Comparison of ENCODE assay signal across 14 cellular contexts in genomic region chr16:11036868-11037410, GRCh38.
A peak's percentile ranks its signal among the peaks of the same experiment; 100 is the strongest.
DNase-seq lines count a peak whose midpoint lies in the region; ATAC-seq, FAIRE-seq and TF ChIP-seq lines count a peak whose summit lies in the region.
"Had no signal": no experiment of that assay in that cellular context is flagged by ENCODE, and none has a peak within 500 bp of the region (broad histone marks: within the 10 kb centered on the region; RNA-seq: fewer than 3 reads in every experiment).

No MANE protein-coding gene starts in this region.

- H3K4me2 ChIP-seq in HepG2 (ENCODE audit: low read depth, low read length) (no peak overlapping the region), trophoblast cell (ENCODE audit: low read length) (no peak overlapping the region)

- H2BK120ac ChIP-seq in trophoblast cell (ENCODE audit: insufficient read depth, low read length, poor library complexity) = no peak overlapping the region

- CTCF ChIA-PET in HepG2 (lab: Yijun Ruan, JAX; ENCODE audit: low intra/inter-chr PET ratio, low total read pairs) = no interaction called here

- H2AK5ac ChIP-seq in trophoblast cell (ENCODE audit: low read length) = no peak overlapping the region

- TF ChIP-seq RAD21 in HepG2 (CRISPR knock-in tag; IDR thresholded peaks at IDR 0.05) = no peak

- no peak overlapping the region for H2BK5ac ChIP-seq in trophoblast cell (ENCODE audit: low read depth, low read length, poor library complexity)

- TF ChIP-seq EP300 in HepG2 (IDR thresholded peaks at IDR 0.05; ENCODE audit: low read depth in 2 of 2, low read length in 2 of 2) (no peak), HepG2 (CRISPR knock-in tag; IDR thresholded peaks at IDR 0.05; ENCODE audit: borderline replicate concordance) (no peak)

- TF ChIP-seq POLR2A in HepG2 (IDR thresholded peaks at IDR 0.05; ENCODE audit: insufficient read depth in 1 of 2, low read depth in 2 of 2, low read length in 2 of 2) (no peak), right lobe of liver (IDR thresholded peaks at IDR 0.05) (no peak)

- POLR2A ChIA-PET in HepG2 (lab: Yijun Ruan, JAX) = no interaction called here

- intact Hi-C loops in HepG2 (cut with micrococcal nuclease; ENCODE audit: unreplicated experiment) = no loop called here
- intact Hi-C loops in right lobe of liver (cut with DNase I) = no loop called here
- intact Hi-C loops in upper lobe of right lung (cut with DNase I) = no loop called here

- H3K9me3 ChIP-seq in HepG2 (ENCODE audit: low read length) (no peaks in the 10 kb centered on the region), right lobe of liver (no peaks in the 10 kb centered on the region), trophoblast cell (ENCODE audit: insufficient read depth, low read depth, low read length) (no peaks in the 10 kb centered on the region), upper lobe of right lung (no peaks in the 10 kb centered on the region)

- no peaks in the 10 kb centered on the region for H4K20me1 ChIP-seq in HepG2 (ENCODE audit: insufficient read depth, low read length)

- FAIRE-seq in HepG2 (lab: Jason Lieb, UNC) = no peak
- FAIRE-seq: A204.1 had no signal

- H4K8ac ChIP-seq in trophoblast cell (ENCODE audit: low read depth, low read length) = no peak overlapping the region

- H3K18ac ChIP-seq in trophoblast cell (ENCODE audit: low read length) = no peak overlapping the region

- BruUV-seq in HepG2 (replicated peaks; lab: Mats Ljungman, UMichigan) = no TSS peak

- H3K4me3 ChIP-seq in HepG2 (replicated peaks in 1 of 3; ENCODE audit: insufficient read depth in 1 of 3, low read depth in 2 of 3, low read length in 3 of 3) (no peak overlapping the region), right lobe of liver (no peak overlapping the region), trophoblast cell (ENCODE audit: low read depth, low read length) (peak overlapping the region; percentile 15), upper lobe of right lung (no peak overlapping the region)
- H3K4me3 ChIP-seq: GM23248 had no signal

- H3K23ac ChIP-seq in trophoblast cell (ENCODE audit: low read length) = no peak overlapping the region

- H3K14ac ChIP-seq in trophoblast cell (ENCODE audit: low read length) = no peak overlapping the region

- H3K4me1 ChIP-seq in HepG2 (ENCODE audit: insufficient read depth, low read length) (no peaks in the 10 kb centered on the region), right lobe of liver (peaks cover 0 to 9% (median 0%) of the 10 kb centered on the region in 4 donors), trophoblast cell (ENCODE audit: control insufficient read depth in 1 of 2, insufficient read depth in 2 of 2, low read length in 2 of 2) (peaks cover 0 to 4% of the 10 kb centered on the region in 2 experiments), upper lobe of right lung (peaks cover 8% of the 10 kb centered on the region)

- H2BK12ac ChIP-seq in trophoblast cell (ENCODE audit: low read length) = no peak overlapping the region

- no peak overlapping the region for H4K12ac ChIP-seq in trophoblast cell (ENCODE audit: low read depth, low read length)

- H3K36me3 ChIP-seq in HepG2 (replicated peaks in 1 of 2; ENCODE audit: control insufficient read depth in 1 of 2, insufficient read depth in 2 of 2, low read length in 2 of 2) = peaks cover 7 to 29% of the 10 kb centered on the region in 2 experiments; a peak in 4 of 5 replicates
- H3K36me3 ChIP-seq in right lobe of liver = peaks cover 0 to 15% (median 2%) of the 10 kb centered on the region in 4 donors
- H3K36me3 ChIP-seq in trophoblast cell (ENCODE audit: control insufficient read depth in 1 of 2, insufficient read depth in 2 of 2, low read length in 2 of 2) = peaks cover 19 to 27% of the 10 kb centered on the region in 2 experiments
- H3K36me3 ChIP-seq in upper lobe of right lung = peaks cover 29% of the 10 kb centered on the region

- H3K4ac ChIP-seq in trophoblast cell (ENCODE audit: low read depth, low read length) = no peak overlapping the region

- H3K27ac ChIP-seq in HepG2 (ENCODE audit: extremely low read length, insufficient read depth, low read length) = no peak overlapping the region
- H3K27ac ChIP-seq in right lobe of liver = no peak overlapping the region
- H3K27ac ChIP-seq in trophoblast cell (ENCODE audit: low read depth, low read length) = no peak overlapping the region
- no peak overlapping the region for H3K27ac ChIP-seq in upper lobe of right lung
- H3K27ac ChIP-seq: GM23248 had no signal

- no peaks in the 10 kb centered on the region for H3K27me3 ChIP-seq in HepG2 (ENCODE audit: control insufficient read depth in 1 of 2, insufficient read depth in 2 of 2, low read length in 2 of 2)
- no peaks in the 10 kb centered on the region for H3K27me3 ChIP-seq in right lobe of liver
- no peaks in the 10 kb centered on the region for H3K27me3 ChIP-seq in trophoblast cell (ENCODE audit: insufficient read depth, low read length)
- H3K27me3 ChIP-seq in upper lobe of right lung = no peaks in the 10 kb centered on the region

- H2AFZ ChIP-seq in HepG2 (ENCODE audit: low read length) (no peak overlapping the region), trophoblast cell (ENCODE audit: insufficient read depth, low read length, poor library complexity) (no peak overlapping the region)
- H2AFZ ChIP-seq: GM23248 had no signal

- WGBS in HepG2 (ENCODE audit: low lambda C conversion rate) = 96% methylated on average over 8 of the region's 8 CpGs
- WGBS in right lobe of liver (ENCODE audit: insufficient coverage, low coverage, low lambda C conversion rate, missing lambda C conversion rate) = 97% methylated on average over 7 of the region's 8 CpGs
- WGBS in trophoblast cell (ENCODE audit: extremely low coverage, insufficient coverage, insufficient read length) = no CpG with 5 or more reads among the region's 8 CpGs

- H3K79me2 ChIP-seq in HepG2 (ENCODE audit: insufficient read depth, low read length) = no peaks in the 10 kb centered on the region
- no peaks in the 10 kb centered on the region for H3K79me2 ChIP-seq in trophoblast cell (ENCODE audit: control insufficient read depth, insufficient read depth, low read length, poor library complexity)

- H3K79me1 ChIP-seq in trophoblast cell (ENCODE audit: low read length) = no peaks in the 10 kb centered on the region

- TF ChIP-seq CTCF in HepG2 (CRISPR knock-in tag; IDR thresholded peaks at IDR 0.05) (no peak), right lobe of liver (IDR thresholded peaks at IDR 0.05) (no peak), upper lobe of right lung (IDR thresholded peaks at IDR 0.05) (no peak)

- in situ Hi-C loops in HepG2 (cut with HindIII; ENCODE audit: extremely low pct_ligation_motif_present, low pct_unique_long_range_greater_than_20kb) = no loop called here

- no peak overlapping the region for H4K91ac ChIP-seq in trophoblast cell (ENCODE audit: low read depth, low read length)

- no peak overlapping the region for H3K9ac ChIP-seq in HepG2 (ENCODE audit: insufficient read depth, low read depth, low read length)
- H3K9ac ChIP-seq in trophoblast cell (ENCODE audit: low read length) = no peak overlapping the region
- H3K9ac ChIP-seq: GM23248 had no signal

- no peak for DNase-seq in HepG2 (ENCODE audit: low spot score)
- DNase-seq in right lobe of liver = no peak
- peak; percentile 18 for DNase-seq in islet precursor cell
- DNase-seq in trophoblast cell = no peak
- no peak for DNase-seq in upper lobe of right lung
- DNase-seq in NCI-H510A treated with DMSO at 0.1 percent for 48 hours (lab: John Stamatoyannopoulos, UW) = no peak
- no peak for DNase-seq in GOT3 (lab: John Stamatoyannopoulos, UW)
- DNase-seq: C1 segment of cervical spinal cord; Calu3; CD4-positive, alpha-beta T cell; DMS 273 treated with DMSO at 0.1 percent for 48 hours; GM23248; H7 had no signal

- no peak for ATAC-seq in HepG2
- ATAC-seq in right lobe of liver = no peak
- ATAC-seq in upper lobe of right lung = no peak

TF ChIP-seq in HepG2, 621 proteins besides CTCF, POLR2A, EP300 and RAD21:
- TF ChIP-seq ZNF768 (CRISPR knock-in tag; IDR thresholded peaks at IDR 0.05) (peak; percentile 84), SMAD1 (CRISPR knock-in tag; IDR thresholded peaks at IDR 0.05; ENCODE audit: borderline replicate concordance, low read depth) (no peak), ZNF24 (IDR thresholded peaks at IDR 0.05) (no peak), ZNF749 (CRISPR knock-in tag; IDR thresholded peaks at IDR 0.05; ENCODE audit: borderline replicate concordance) (no peak), ZNF629 (CRISPR knock-in tag; conservative IDR thresholded peaks at IDR 0.05) (peak; percentile 61), ZNF850 (CRISPR knock-in tag; conservative IDR thresholded peaks at IDR 0.05) (no peak), ZNF543 (CRISPR knock-in tag; IDR thresholded peaks at IDR 0.05) (no peak), NBN (conservative IDR thresholded peaks at IDR 0.05) (no peak), TBL1XR1 (IDR thresholded peaks at IDR 0.05; ENCODE audit: borderline replicate concordance, low read length, partially characterized antibody) (no peak)
